ENCODE assay signal across 16 cellular contexts in the genomic region with DNA sequence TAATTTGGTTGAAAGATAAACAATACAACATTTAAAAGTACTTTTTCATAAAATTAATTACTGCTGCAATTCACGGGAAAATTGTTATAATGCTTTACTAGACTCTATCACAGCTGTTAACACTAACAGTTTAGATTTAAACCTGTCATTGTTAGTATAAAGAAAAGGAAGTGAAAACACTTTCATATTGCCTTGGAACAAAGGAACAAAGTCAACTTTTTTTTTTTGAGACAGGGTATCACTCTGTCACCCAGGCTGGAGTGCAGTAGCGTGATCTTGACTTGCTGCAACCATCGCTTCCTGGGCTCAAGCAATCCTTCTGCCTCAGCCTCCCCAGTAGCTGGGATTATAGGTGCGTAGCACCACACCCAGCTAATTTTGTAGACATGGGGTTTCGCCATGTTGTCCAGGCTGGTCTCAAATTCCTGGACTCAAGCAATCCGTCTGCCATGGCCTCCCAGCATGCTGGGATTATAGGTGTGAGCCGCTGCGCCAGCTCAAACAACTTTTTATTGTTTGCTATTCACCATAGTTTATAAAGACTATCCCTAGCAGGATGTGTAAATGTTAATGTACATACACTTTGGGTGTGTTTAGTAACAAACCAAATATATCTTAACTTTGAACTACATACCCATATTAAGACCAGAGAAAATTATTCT. TPM values are rescaled to one million over a fixed set of nuclear protein-coding genes. Genes with fewer than 3 reads are reported as not detected.
DNase-seq lines count a peak whose midpoint lies in the region; ATAC-seq, FAIRE-seq and TF ChIP-seq lines count a peak whose summit lies in the region.
"Had no signal": no experiment of that assay in that cellular context is flagged by ENCODE, and none has a peak within 500 bp of the region (broad histone marks: within the 10 kb centered on the region; RNA-seq: fewer than 3 reads in every experiment).

No MANE protein-coding gene starts in this region.

- ATAC-seq in GM21360 (IDR thresholded peaks at IDR 0.05; ENCODE audit: unreplicated experiment) = peak; percentile 54
- peak; percentile 78 for ATAC-seq in HG02943 (IDR thresholded peaks at IDR 0.05; ENCODE audit: low read depth, unreplicated experiment)
- no peak for ATAC-seq in HG03520 (IDR thresholded peaks at IDR 0.05; ENCODE audit: unreplicated experiment)

- peaks cover 13% of the 10 kb centered on the region for H3K36me3 Mint-ChIP-seq in osteocyte (ENCODE audit: unreplicated experiment)

- TF ChIP-seq CTCF in osteocyte (IDR thresholded peaks at IDR 0.05) = no peak

- H3K27ac Mint-ChIP-seq in osteocyte (ENCODE audit: unreplicated experiment) = no peak overlapping the region
- H3K27ac Mint-ChIP-seq: dendritic cell treated with granulocyte-macrophage colony-stimulating factor and Interleukin-4, amounts not matched to agents 40 ng/mL and 50 ng/mL, for 4 days had no signal

- TF ChIP-seq POLR2A in GM12891 (IDR thresholded peaks at IDR 0.05; ENCODE audit: low read depth, low read length) (no peak), erythroblast (IDR thresholded peaks at IDR 0.05; ENCODE audit: low read length) (no peak)

- FAIRE-seq in GM12891 (lab: Jason Lieb, UNC) = peak; percentile 47
- FAIRE-seq: H1 had no signal

- H3K4me1 Mint-ChIP-seq in osteocyte (ENCODE audit: unreplicated experiment) = no peaks in the 10 kb centered on the region

- H3K9me3 Mint-ChIP-seq in osteocyte (ENCODE audit: unreplicated experiment) = no peaks in the 10 kb centered on the region
- H3K9me3 Mint-ChIP-seq: dendritic cell treated with granulocyte-macrophage colony-stimulating factor and Interleukin-4, amounts not matched to agents 40 ng/mL and 50 ng/mL, for 4 days had no signal

- no peak for DNase-seq in GM12891 (ENCODE audit: insufficient read length, low spot score)
- peak; percentile 61 for DNase-seq in MV-4-11 (lab: John Stamatoyannopoulos, UW)
- DNase-seq in A172 (ENCODE audit: low spot score) = no peak
- no peak for DNase-seq in erythroblast (lab: John Stamatoyannopoulos, UW)
- no peak for DNase-seq in osteocyte (ENCODE audit: extremely low spot score, unreplicated experiment)
- DNase-seq: amygdala; NCI-H1105 treated with DMSO at 0.1 percent for 48 hours; NCI-H526 treated with DMSO at 0.1 percent for 48 hours; posterior cingulate gyrus; stimulated activated CD4-positive, alpha-beta T cell treated with anti-CD3 and anti-CD28 coated beads, Interleukin-15, amount 100 ng/mL, for 24 hours; upper lobe of left lung had no signal

- H3K4me3 Mint-ChIP-seq in osteocyte (ENCODE audit: unreplicated experiment) = no peak overlapping the region
- H3K4me3 Mint-ChIP-seq: dendritic cell treated with granulocyte-macrophage colony-stimulating factor and Interleukin-4, amounts not matched to agents 40 ng/mL and 50 ng/mL, for 4 days had no signal

- H3K27me3 Mint-ChIP-seq in osteocyte (ENCODE audit: unreplicated experiment) = no peaks in the 10 kb centered on the region
- H3K27me3 Mint-ChIP-seq: dendritic cell treated with granulocyte-macrophage colony-stimulating factor and Interleukin-4, amounts not matched to agents 40 ng/mL and 50 ng/mL, for 4 days had no signal

TF ChIP-seq in GM12891, 5 proteins besides CTCF, POLR2A, EP300 and RAD21:
- peak; percentile 80 for TF ChIP-seq SPI1 (IDR thresholded peaks at IDR 0.05; ENCODE audit: low read depth, low read length)
- no peak for TF ChIP-seq POU2F2 (IDR thresholded peaks at IDR 0.05; ENCODE audit: low read depth, low read length)
TF ChIP-seq in GM12891: peak in this region for 1.

RNA-seq across cellular contexts. Expression of a gene that starts 22.1 kb away (rescaled TPM):
- 7.2 TPM for polyA plus RNA-seq in GM12891 (2012; ENCODE audit: low read depth, missing spikeins)
- 14.5 and 18.8 TPM in 2 replicates for total RNA-seq in A172 (2014; rRNA removed; shearing (Covaris generic))
- 17.2 and 19.0 TPM in 2 replicates for total RNA-seq in osteocyte
